8 cellular contexts compared by ENCODE assay signal in the genomic region with DNA sequence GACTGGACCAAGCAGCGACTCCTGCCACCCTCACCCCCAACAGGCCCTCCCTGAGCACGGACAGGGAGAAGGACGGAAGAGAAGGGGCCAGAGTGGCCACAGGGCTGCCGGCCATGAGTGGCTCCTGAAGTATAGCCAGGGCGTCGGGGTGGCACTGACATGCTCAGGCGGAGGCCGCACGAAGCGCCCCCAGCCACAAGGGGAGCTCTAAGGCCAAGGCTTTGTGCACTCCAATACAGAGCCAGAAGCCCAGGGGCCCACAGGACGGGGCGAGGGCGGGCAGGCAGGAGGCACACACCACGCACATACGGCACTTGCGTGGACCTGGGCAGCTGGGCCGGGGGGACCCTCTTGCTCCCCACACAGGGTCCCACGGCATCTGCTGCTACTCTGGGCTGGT. TPM values are rescaled to one million over a fixed set of nuclear protein-coding genes. Genes with fewer than 3 reads are reported as not detected.
DNase-seq lines count a peak whose midpoint lies in the region; ATAC-seq, FAIRE-seq and TF ChIP-seq lines count a peak whose summit lies in the region.

No MANE protein-coding gene starts in this region.

- TF ChIP-seq RAD21 in IMR-90 (IDR thresholded peaks at IDR 0.05; ENCODE audit: low read length): no peak

- TF ChIP-seq POLR2A in IMR-90 (IDR thresholded peaks at IDR 0.05; ENCODE audit: low read depth, low read length) (no peak), sigmoid colon (IDR thresholded peaks at IDR 0.05) (no peak)

- peaks cover 20% of the 10 kb centered on the region; the same call in 1 of the 2 replicates for H3K9me1 ChIP-seq in IMR-90 (ENCODE audit: insufficient read depth, low read length)

- H3K4me1 Mint-ChIP-seq in natural killer cell treated with Interleukin-12 subunit alpha and Interleukin-12 subunit beta and Interleukin-15 and Interleukin-18, amount 100 ng/mL, for 72 hours (ENCODE audit: low read depth in 2 of 2): peaks cover 37 to 50% of the 10 kb centered on the region in 2 donors

- no peak overlapping the region for H2AK9ac ChIP-seq in IMR-90 (replicated peaks; ENCODE audit: low read depth, low read length, poor library complexity)

- H2AK5ac ChIP-seq in IMR-90 (ENCODE audit: low read depth, low read length): no peak overlapping the region

- no TSS peak for BruUV-seq in IMR-90 (replicated peaks; lab: Mats Ljungman, UMichigan)

- H2BK20ac ChIP-seq in IMR-90 (ENCODE audit: low read depth, low read length): no peak overlapping the region

- no peak overlapping the region for H3K4me3 ChIP-seq in IMR-90 (ENCODE audit: insufficient read depth, low read depth, low read length)
- no peak overlapping the region for H3K4me3 ChIP-seq in sigmoid colon

- 94% methylated on average over 14 of the region's 18 CpGs; no CpG with 5 or more reads in 1 of the 2 experiments for WGBS in IMR-90 (ENCODE audit: extremely low coverage in 2 of 2, insufficient read length in 1 of 2), 2 experiments
- 88 to 90% methylated on average over 18 of the region's 18 CpGs for WGBS in sigmoid colon, 2 donors

- no peak overlapping the region for H2AFZ ChIP-seq in IMR-90 (replicated peaks; ENCODE audit: low read length, poor library complexity)

- H4K91ac ChIP-seq in IMR-90 (ENCODE audit: insufficient read depth, low read depth, low read length): no peak overlapping the region

- H3K4me3 Mint-ChIP-seq in natural killer cell treated with Interleukin-12 subunit alpha and Interleukin-12 subunit beta and Interleukin-15 and Interleukin-18, amount 100 ng/mL, for 72 hours: no peak overlapping the region

- ATAC-seq in IMR-90 (ENCODE audit: low read depth) (no peak), GM18907 (IDR thresholded peaks at IDR 0.05; ENCODE audit: unreplicated experiment) (no peak), HG03565 (IDR thresholded peaks at IDR 0.05; ENCODE audit: unreplicated experiment) (no peak), HG03045 (IDR thresholded peaks at IDR 0.05; ENCODE audit: unreplicated experiment) (no peak)
- peak; percentile 30 to 41 for ATAC-seq in natural killer cell treated with Interleukin-12 subunit alpha and Interleukin-12 subunit beta and Interleukin-15 and Interleukin-18, amount 100 ng/mL, for 72 hours

- no peak overlapping the region for H3K14ac ChIP-seq in IMR-90 (replicated peaks; ENCODE audit: low read depth, low read length)

- H4K5ac ChIP-seq in IMR-90 (ENCODE audit: low read depth, low read length): no peak overlapping the region

- no peak overlapping the region for H3K23ac ChIP-seq in IMR-90 (ENCODE audit: low read depth, low read length)

- no peak overlapping the region for H3K56ac ChIP-seq in IMR-90 (ENCODE audit: extremely low read depth, insufficient read depth, low read length)

- H2BK15ac ChIP-seq in IMR-90 (ENCODE audit: low read depth, low read length): no peak overlapping the region

- H3K36me3 Mint-ChIP-seq in natural killer cell treated with Interleukin-12 subunit alpha and Interleukin-12 subunit beta and Interleukin-15 and Interleukin-18, amount 100 ng/mL, for 72 hours: no peaks in the 10 kb centered on the region

- CTCF ChIA-PET in IMR-90 (lab: Yijun Ruan, JAX): no interaction called here

- POLR2A ChIA-PET in IMR-90 (lab: Charles Lee; ENCODE audit: unreplicated experiment): no interaction called here

- no peak for FAIRE-seq in D721Med (lab: Jason Lieb, UNC)

- H3K4me2 ChIP-seq in IMR-90 (ENCODE audit: low read depth, low read length): no peak overlapping the region

- no peaks in the 10 kb centered on the region for H3K27me3 ChIP-seq in IMR-90 (ENCODE audit: control insufficient read depth, insufficient read depth, low read length)
- no peaks in the 10 kb centered on the region for H3K27me3 ChIP-seq in sigmoid colon

- H3K27me3 Mint-ChIP-seq in natural killer cell treated with Interleukin-12 subunit alpha and Interleukin-12 subunit beta and Interleukin-15 and Interleukin-18, amount 100 ng/mL, for 72 hours: no peaks in the 10 kb centered on the region

- H4K8ac ChIP-seq in IMR-90 (ENCODE audit: low read depth in 2 of 2, low read length in 2 of 2): no peak overlapping the region

- TF ChIP-seq CTCF in D721Med (IDR thresholded peaks at IDR 0.05; ENCODE audit: insufficient read depth, missing control alignments) (peak; percentile 33), IMR-90 (conservative IDR thresholded peaks at IDR 0.05; ENCODE audit: low read depth, low read length) (peak; percentile 28; the same call in 1 of the 2 replicates), sigmoid colon (IDR thresholded peaks at IDR 0.05) (no peak)

- H3K4me1 ChIP-seq in IMR-90 (ENCODE audit: control insufficient read depth, insufficient read depth, low read length): peaks cover 10% of the 10 kb centered on the region; the same call in 1 of the 2 replicates
- peaks cover 0 to 26% (median 12%) of the 10 kb centered on the region in 4 donors for H3K4me1 ChIP-seq in sigmoid colon

- TF ChIP-seq EP300 in sigmoid colon (IDR thresholded peaks at IDR 0.05): no peak

- H3K36me3 ChIP-seq in IMR-90 (ENCODE audit: control insufficient read depth, insufficient read depth, low read length): peaks cover 17% of the 10 kb centered on the region
- H3K36me3 ChIP-seq in sigmoid colon: peaks cover 0 to 39% (median 22%) of the 10 kb centered on the region in 4 donors

- no peaks in the 10 kb centered on the region for H3K9me3 ChIP-seq in IMR-90 (ENCODE audit: control insufficient read depth, insufficient read depth, low read length)
- no peaks in the 10 kb centered on the region for H3K9me3 ChIP-seq in sigmoid colon

- no peak overlapping the region for H3K18ac ChIP-seq in IMR-90 (ENCODE audit: low read depth, low read length)

- in situ Hi-C loops in IMR-90 (cut with MboI; ENCODE audit: low sequenced_read_pairs): no loop called here

- intact Hi-C loops in IMR-90 (cut with micrococcal nuclease): no loop called here
- intact Hi-C loops in sigmoid colon (cut with DNase I): no loop called here

- H3K27ac Mint-ChIP-seq in natural killer cell treated with Interleukin-12 subunit alpha and Interleukin-12 subunit beta and Interleukin-15 and Interleukin-18, amount 100 ng/mL, for 72 hours: no peak overlapping the region

- H3K27ac ChIP-seq in IMR-90 (ENCODE audit: insufficient read depth, low read length): no peak overlapping the region
- peak overlapping the region in 1 of 4 donors; percentile 8 for H3K27ac ChIP-seq in sigmoid colon

- peaks cover 0 to 29% of the 10 kb centered on the region in 2 experiments; a peak in 2 of 4 replicates for H3K79me1 ChIP-seq in IMR-90 (ENCODE audit: low read depth in 1 of 2, low read length in 2 of 2)

- 0 out of 2 replicates have a peak, but pooled peaks cover 10% of the 10 kb centered on the region for H4K20me1 ChIP-seq in IMR-90 (ENCODE audit: insufficient read depth, low read length)

- no peak for DNase-seq in D721Med (ENCODE audit: insufficient read length, low spot score)
- DNase-seq in IMR-90: no peak
- peak; percentile 23 for DNase-seq in astrocyte of the hippocampus (ENCODE audit: low read depth, low spot score)
- peak; percentile 59 for DNase-seq in natural killer cell treated with Interleukin-12 subunit alpha and Interleukin-12 subunit beta and Interleukin-15 and Interleukin-18, amount 100 ng/mL, for 72 hours (ENCODE audit: low spot score)
- DNase-seq in sigmoid colon: no peak

- no peaks in the 10 kb centered on the region for H3K9me3 Mint-ChIP-seq in natural killer cell treated with Interleukin-12 subunit alpha and Interleukin-12 subunit beta and Interleukin-15 and Interleukin-18, amount 100 ng/mL, for 72 hours

- no peak overlapping the region for H2BK5ac ChIP-seq in IMR-90 (ENCODE audit: low read depth, low read length, poor library complexity, severe bottlenecking)

- H3K4ac ChIP-seq in IMR-90 (ENCODE audit: low read depth, low read length): no peak overlapping the region

- H2BK120ac ChIP-seq in IMR-90 (ENCODE audit: low read depth, low read length): no peak overlapping the region

- H3K9ac ChIP-seq in IMR-90 (ENCODE audit: low read depth, low read length): no peak overlapping the region

- dilution Hi-C loops in IMR-90 (cut with HindIII; ENCODE audit: low sequenced_read_pairs, unreplicated experiment): no loop called here

TF ChIP-seq in IMR-90, 13 proteins besides CTCF, POLR2A, EP300 and RAD21 (continues in another document):
- no peak for TF ChIP-seq RFX5 (IDR thresholded peaks at IDR 0.05; ENCODE audit: low read depth, low read length)
- no peak for TF ChIP-seq RCOR1 (IDR thresholded peaks at IDR 0.05; ENCODE audit: insufficient replicate concordance, low read length)
- TF ChIP-seq CEBPB (IDR thresholded peaks at IDR 0.05; ENCODE audit: low read depth, low read length): no peak
- TF ChIP-seq, protein P1, sequence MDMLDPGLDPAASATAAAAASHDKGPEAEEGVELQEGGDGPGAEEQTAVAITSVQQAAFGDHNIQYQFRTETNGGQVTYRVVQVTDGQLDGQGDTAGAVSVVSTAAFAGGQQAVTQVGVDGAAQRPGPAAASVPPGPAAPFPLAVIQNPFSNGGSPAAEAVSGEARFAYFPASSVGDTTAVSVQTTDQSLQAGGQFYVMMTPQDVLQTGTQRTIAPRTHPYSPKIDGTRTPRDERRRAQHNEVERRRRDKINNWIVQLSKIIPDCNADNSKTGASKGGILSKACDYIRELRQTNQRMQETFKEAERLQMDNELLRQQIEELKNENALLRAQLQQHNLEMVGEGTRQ (IDR thresholded peaks at IDR 0.05; ENCODE audit: low read depth, low read length): no peak
- TF ChIP-seq MAZ (IDR thresholded peaks at IDR 0.05; ENCODE audit: borderline replicate concordance, low read depth, low read length): no peak
- no peak for TF ChIP-seq MAFK (IDR thresholded peaks at IDR 0.05; ENCODE audit: low read depth, low read length)
- no peak for TF ChIP-seq SMC3 (IDR thresholded peaks at IDR 0.05; ENCODE audit: low read depth, low read length)
- no peak for TF ChIP-seq BHLHE40 (IDR thresholded peaks at IDR 0.05; ENCODE audit: low read depth, low read length)
- TF ChIP-seq, protein P2, sequence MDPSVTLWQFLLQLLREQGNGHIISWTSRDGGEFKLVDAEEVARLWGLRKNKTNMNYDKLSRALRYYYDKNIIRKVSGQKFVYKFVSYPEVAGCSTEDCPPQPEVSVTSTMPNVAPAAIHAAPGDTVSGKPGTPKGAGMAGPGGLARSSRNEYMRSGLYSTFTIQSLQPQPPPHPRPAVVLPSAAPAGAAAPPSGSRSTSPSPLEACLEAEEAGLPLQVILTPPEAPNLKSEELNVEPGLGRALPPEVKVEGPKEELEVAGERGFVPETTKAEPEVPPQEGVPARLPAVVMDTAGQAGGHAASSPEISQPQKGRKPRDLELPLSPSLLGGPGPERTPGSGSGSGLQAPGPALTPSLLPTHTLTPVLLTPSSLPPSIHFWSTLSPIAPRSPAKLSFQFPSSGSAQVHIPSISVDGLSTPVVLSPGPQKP (IDR thresholded peaks at IDR 0.05; ENCODE audit: borderline replicate concordance, low read depth, low read length): no peak

RNA-seq across cellular contexts. Expression of a gene that starts 52.0 kb away (rescaled TPM):
- 1.1 and 3.3 TPM in 2 replicates for total RNA-seq in IMR-90 (2012; rRNA removed)
- 34.4 and 38.9 TPM in 2 replicates for polyA plus RNA-seq in IMR-90 (2012; rRNA removed)
- 49.1 and 78.5 TPM in 2 replicates for polyA plus RNA-seq in IMR-90 (2012; cell fraction: cytosol; rRNA removed)
- 129 and 171 TPM in 2 replicates for polyA plus RNA-seq in IMR-90 (2012; cell fraction: nucleus; rRNA removed; ENCODE audit: low replicate concordance)
- total RNA-seq in natural killer cell treated with Interleukin-12 subunit alpha and Interleukin-12 subunit beta and Interleukin-15 and Interleukin-18, amount 100 ng/mL, for 72 hours: 1 to 10 TPM; 3.4 to 6.7 TPM
- total RNA-seq in sigmoid colon: 10 to 100 TPM; 17.1 to 49.3 (median 28.3) TPM
- polyA plus RNA-seq in sigmoid colon: 10 to 100 TPM in 1 of 3 donors, 1 to 10 TPM in 2; 2.8 to 25.9 (median 3.6) TPM

Comparison
In these comparisons a context has a peak if more than half of its experiments do, and no peak if none do; other contexts are left out.
1. DNase-seq: peak in astrocyte of the hippocampus (single experiment) and natural killer cell treated with Interleukin-12 subunit alpha and Interleukin-12 subunit beta and Interleukin-15 and Interleukin-18, amount 100 ng/mL, for 72 hours (single experiment); none in D721Med (single experiment), IMR-90 (single experiment) and sigmoid colon (single experiment).
2. CTCF ChIP-seq: peak in D721Med (single experiment) and IMR-90 (single experiment); none in sigmoid colon (0 of 4).
3. ATAC-seq: peak in natural killer cell treated with Interleukin-12 subunit alpha and Interleukin-12 subunit beta and Interleukin-15 and Interleukin-18, amount 100 ng/mL, for 72 hours (2 of 2); none in IMR-90 (single experiment), GM18907 (single experiment), HG03565 (single experiment) and HG03045 (single experiment).